9 cellular contexts compared by ENCODE assay signal in the genomic region with DNA sequence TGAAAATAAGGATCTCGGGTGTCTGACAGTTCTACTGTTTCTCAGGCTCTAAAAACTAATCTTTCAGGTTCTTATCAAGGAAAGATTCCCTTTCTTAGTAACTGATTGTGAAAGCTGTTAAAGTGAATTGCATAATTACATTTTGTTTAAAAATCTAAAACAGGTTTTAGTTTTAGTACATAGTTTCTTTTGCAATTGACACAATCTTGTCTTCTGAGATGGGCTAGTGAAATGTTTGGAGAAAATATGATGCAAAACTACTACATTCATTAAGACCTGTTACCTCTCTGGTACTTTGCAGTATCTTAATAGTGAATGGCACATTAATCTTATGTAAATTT.
A peak's percentile ranks its signal among the peaks of the same experiment; 100 is the strongest.
DNase-seq lines count a peak whose midpoint lies in the region; ATAC-seq and TF ChIP-seq lines count a peak whose summit lies in the region.
"Had no signal": no experiment of that assay in that cellular context is flagged by ENCODE, and none has a peak within 500 bp of the region (broad histone marks: within the 10 kb centered on the region; RNA-seq: fewer than 3 reads in every experiment).

No MANE protein-coding gene starts in this region.

- CTCF ChIA-PET in activated CD8-positive, alpha-beta T cell treated with anti-CD3 and anti-CD28 coated beads for 36 hours (lab: Charles Lee) = interaction anchor here (0.6 to 6.6 kb wide), 13 partner anchors 13 to 339 kb away, joined by 3 to 34 read pairs (median 4); no protein-coding TSS in a partner anchor

- H4K20me1 ChIP-seq in DND-41 (ENCODE audit: insufficient read depth, low read length) (no peaks in the 10 kb centered on the region), GM23248 (ENCODE audit: insufficient read depth) (no peaks in the 10 kb centered on the region)

- H3K4me1 Mint-ChIP-seq in activated CD8-positive, alpha-beta T cell treated with anti-CD3 and anti-CD28 coated beads for 36 hours (ENCODE audit: low read depth) = peaks cover 49% of the 10 kb centered on the region
- peaks cover 25% of the 10 kb centered on the region for H3K4me1 Mint-ChIP-seq in mesothelial cell of epicardium

- H3K9me3 ChIP-seq in DND-41 (ENCODE audit: insufficient read depth, low read length, severe bottlenecking) (no peaks in the 10 kb centered on the region), GM23248 (ENCODE audit: low read depth) (no peaks in the 10 kb centered on the region)
- H3K9me3 ChIP-seq: upper lobe of left lung had no signal

- H3K36me3 ChIP-seq in DND-41 (ENCODE audit: insufficient read depth, low read length) (peaks cover 25% of the 10 kb centered on the region), GM23248 (ENCODE audit: low read depth) (peaks cover 2% of the 10 kb centered on the region; the same call in 1 of the 2 replicates)

- H3K9me3 Mint-ChIP-seq in activated CD8-positive, alpha-beta T cell treated with anti-CD3 and anti-CD28 coated beads for 36 hours = no peaks in the 10 kb centered on the region
- no peaks in the 10 kb centered on the region for H3K9me3 Mint-ChIP-seq in mesothelial cell of epicardium

- H3K79me2 ChIP-seq in DND-41 (ENCODE audit: insufficient read depth, low read length) (peaks cover 54% of the 10 kb centered on the region), GM23248 (ENCODE audit: insufficient read depth) (peaks cover 23% of the 10 kb centered on the region; the same call in 1 of the 2 replicates)

- H3K27me3 ChIP-seq in DND-41 (ENCODE audit: insufficient read depth, low read length, poor library complexity) (no peaks in the 10 kb centered on the region), GM23248 (replicated peaks; ENCODE audit: insufficient read depth) (no peaks in the 10 kb centered on the region)
- H3K27me3 ChIP-seq: upper lobe of left lung had no signal

- H3K9ac ChIP-seq in DND-41 (ENCODE audit: low read depth, low read length) (peak overlapping the region; percentile 64), GM23248 (peak overlapping the region; percentile 28; the same call in 1 of the 2 replicates)

- no peaks in the 10 kb centered on the region for H3K27me3 Mint-ChIP-seq in activated CD8-positive, alpha-beta T cell treated with anti-CD3 and anti-CD28 coated beads for 36 hours
- H3K27me3 Mint-ChIP-seq in mesothelial cell of epicardium (ENCODE audit: low read depth) = no peaks in the 10 kb centered on the region

- peak overlapping the region; percentile 53 to 64 for H3K4me3 ChIP-seq in DND-41 (ENCODE audit: low read depth in 1 of 2, low read length in 2 of 2)
- H3K4me3 ChIP-seq in GM23248 = peak overlapping the region; percentile 61

- no peaks in the 10 kb centered on the region for H3K9me2 ChIP-seq in GM23248 (ENCODE audit: insufficient read depth)

- peak; percentile 8; the same call in 1 of the 3 replicates for ATAC-seq in DND-41 (ENCODE audit: insufficient read depth, low read depth)
- ATAC-seq in activated CD8-positive, alpha-beta T cell treated with anti-CD3 and anti-CD28 coated beads for 36 hours = no peak
- ATAC-seq in HG03135 (IDR thresholded peaks at IDR 0.05; ENCODE audit: unreplicated experiment) = no peak
- ATAC-seq in HG03095 (IDR thresholded peaks at IDR 0.05; ENCODE audit: unreplicated experiment) = no peak
- no peak for ATAC-seq in HG02870 (IDR thresholded peaks at IDR 0.05; ENCODE audit: unreplicated experiment)

- POLR2A ChIA-PET in activated CD8-positive, alpha-beta T cell treated with anti-CD3 and anti-CD28 coated beads for 36 hours (lab: Charles Lee) = no interaction called here

- in situ Hi-C loops in GM23248 (cut with MboI) = loop anchor here (25.0 kb wide), 1 partner anchor 1054 kb away; no protein-coding TSS in a partner anchor

- H3K4me3 Mint-ChIP-seq in activated CD8-positive, alpha-beta T cell treated with anti-CD3 and anti-CD28 coated beads for 36 hours = peak overlapping the region; percentile 78
- peak overlapping the region; percentile 40 for H3K4me3 Mint-ChIP-seq in mesothelial cell of epicardium

- intact Hi-C loops in activated CD8-positive, alpha-beta T cell treated with anti-CD3 and anti-CD28 coated beads for 36 hours (cut with micrococcal nuclease) = loop anchor here (5.0 to 10.0 kb wide), 4 partner anchors 144 to 631 kb away; no protein-coding TSS in a partner anchor

- H3K4me2 ChIP-seq in DND-41 (ENCODE audit: insufficient read depth, low read length) = peak overlapping the region; percentile 89
- H3K4me2 ChIP-seq in GM23248 (ENCODE audit: unreplicated experiment) = peak overlapping the region; percentile 70

- H3K4me1 ChIP-seq in DND-41 (ENCODE audit: insufficient read depth, low read length) (peaks cover 69% of the 10 kb centered on the region), GM23248 (ENCODE audit: insufficient read depth) (peaks cover 37% of the 10 kb centered on the region)

- peaks cover 38% of the 10 kb centered on the region for H3F3A ChIP-seq in GM23248 (ENCODE audit: insufficient read depth)

- H2AFZ ChIP-seq in DND-41 (ENCODE audit: low read depth, low read length) = peak overlapping the region; percentile 56
- peak overlapping the region; percentile 60 for H2AFZ ChIP-seq in GM23248

- peak overlapping the region; percentile 93 for H3K27ac Mint-ChIP-seq in activated CD8-positive, alpha-beta T cell treated with anti-CD3 and anti-CD28 coated beads for 36 hours
- no peak overlapping the region for H3K27ac Mint-ChIP-seq in mesothelial cell of epicardium

- no peak for TF ChIP-seq CTCF in DND-41 (IDR thresholded peaks at IDR 0.05; ENCODE audit: borderline replicate concordance, extremely low read depth, low read length, poor library complexity, severe bottlenecking)
- TF ChIP-seq CTCF in activated CD8-positive, alpha-beta T cell treated with anti-CD3 and anti-CD28 coated beads for 36 hours (IDR thresholded peaks at IDR 0.05) = no peak
- TF ChIP-seq CTCF in mesothelial cell of epicardium (IDR thresholded peaks at IDR 0.05; ENCODE audit: unreplicated experiment) = no peak

- DNase-seq in DND-41 (no peak), GM23248 (no peak), mesothelial cell of epicardium (ENCODE audit: low spot score in 2 of 2, unreplicated experiment in 2 of 2) (no peak)
- DNase-seq in activated CD8-positive, alpha-beta T cell treated with anti-CD3 and anti-CD28 coated beads for 36 hours = no peak
- no peak for DNase-seq in activated CD8-positive, alpha-beta memory T cell treated with anti-CD3 and anti-CD28 coated beads for 24 hours

- peaks cover 11% of the 10 kb centered on the region for H3K36me3 Mint-ChIP-seq in activated CD8-positive, alpha-beta T cell treated with anti-CD3 and anti-CD28 coated beads for 36 hours (ENCODE audit: low read depth)
- peaks cover 14% of the 10 kb centered on the region for H3K36me3 Mint-ChIP-seq in mesothelial cell of epicardium

- whole genome bisulfite sequencing in GM23248 (ENCODE audit: low coverage in 1 of 2, low lambda C conversion rate in 2 of 2, missing lambda C conversion rate in 2 of 2), 2 experiments = 82 to 88% methylated on average over 1 of the region's 1 CpG

- H3K27ac ChIP-seq in DND-41 (ENCODE audit: low read length) (peak overlapping the region; percentile 90), GM23248 (no peak overlapping the region)
- H3K27ac ChIP-seq: upper lobe of left lung had no signal
